In the genomic region with DNA sequence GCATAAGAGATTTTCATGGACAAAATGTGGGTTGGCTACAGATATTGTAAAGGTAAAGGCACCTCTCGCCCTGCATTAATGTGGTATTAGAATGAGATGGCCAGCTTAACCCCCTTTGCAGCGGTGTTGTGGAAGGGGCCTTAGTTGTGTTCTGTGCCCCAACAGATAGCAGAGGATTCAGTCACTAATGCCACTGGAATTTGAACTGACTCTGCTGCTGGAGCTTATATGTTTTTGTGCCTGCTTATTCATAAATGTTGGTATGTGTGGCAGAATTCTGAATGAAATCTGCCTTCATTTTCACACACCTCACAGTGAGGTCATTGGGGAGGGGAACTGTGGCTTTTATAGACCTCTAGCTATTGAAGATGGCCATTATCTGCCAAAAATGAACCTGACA, we compare ENCODE assay signal across 22 cellular contexts.
"Had no signal": no experiment of that assay in that cellular context is flagged by ENCODE, and none has a peak within 500 bp of the region (broad histone marks: within the 10 kb centered on the region; RNA-seq: fewer than 3 reads in every experiment).

No MANE protein-coding gene starts in this region.

- H3K27ac ChIP-seq: foreskin keratinocyte, lower lobe of right lung, tibial artery had no signal

- DNase-seq: activated B cell treated with CpG ODN at 0.5 μM for 24 hours; activated CD4-positive, alpha-beta T cell treated with anti-CD3 and anti-CD28 coated beads for 36 hours; activated CD4-positive, alpha-beta T cell treated with anti-CD3 and anti-CD28 coated beads, Interleukin-2, amount 50 U/mL, for 48 hours; activated effector memory CD4-positive, alpha-beta T cell treated with anti-CD3 and anti-CD28 coated beads, Interleukin-2, amount 50 U/mL, for 16 hours; activated naive CD4-positive, alpha-beta T cell treated with anti-CD3 and anti-CD28 coated beads, Interleukin-2, amount 10 ng/mL, durations not matched to agents 7 days and 5 days; activated T-cell treated with anti-CD3 and anti-CD28 coated beads, Interleukin-2, amount 50 U/mL, for 72 hours; body of pancreas; effector CD4-positive, alpha-beta T cell; kidney; lower lobe of right lung; mesendoderm; naive thymus-derived CD8-positive, alpha-beta T cell; retina; stimulated activated CD4-positive, alpha-beta T cell treated with anti-CD3 and anti-CD28 coated beads, Interleukin-2, amount 100 ng/mL, for 24 hours; stimulated activated naive CD8-positive, alpha-beta T cell treated with anti-CD3 and anti-CD28 coated beads, Interleukin-15, amount 100 ng/mL, for 72 hours; T-helper 17 cell; tibial artery had no signal

- H3K9me3 ChIP-seq: body of pancreas, lower lobe of right lung, mucosa of descending colon, tibial artery had no signal

- ATAC-seq: activated CD4-positive, alpha-beta T cell treated with anti-CD3 and anti-CD28 coated beads for 36 hours; activated T-cell treated with anti-CD3 and anti-CD28 coated beads, Interleukin-2, amount 50 U/mL, for 72 hours; body of pancreas; foreskin keratinocyte; left lobe of liver; lower lobe of right lung; naive thymus-derived CD8-positive, alpha-beta T cell; stimulated activated effector memory CD8-positive, alpha-beta T cell treated with anti-CD3 and anti-CD28 coated beads, Interleukin-12 subunit alpha, Interleukin-12 subunit beta, amount 100 ng/mL, for 72 hours; stimulated activated naive CD8-positive, alpha-beta T cell treated with anti-CD3 and anti-CD28 coated beads, Interleukin-15, amount 100 ng/mL, for 72 hours; T-helper 17 cell had no signal

- H3K4me3 ChIP-seq: body of pancreas, lower lobe of right lung, mucosa of descending colon, tibial artery had no signal

- H3K36me3 ChIP-seq: lower lobe of right lung, tibial artery had no signal

- FAIRE-seq: endometrium, kidney had no signal

- H3K27me3 ChIP-seq: body of pancreas, foreskin keratinocyte, tibial artery had no signal
